ENCODE assay signal across 8 cellular contexts in genomic region chr19:14206283-14206677, GRCh38. TPM values are rescaled to one million over a fixed set of nuclear protein-coding genes. Genes with fewer than 3 reads are reported as not detected.
A peak's percentile ranks its signal among the peaks of the same experiment; 100 is the strongest.
DNase-seq lines count a peak whose midpoint lies in the region; ATAC-seq and TF ChIP-seq lines count a peak whose summit lies in the region.
"Not testable (repeated sequence)": the region's sequence is repeated elsewhere in the genome, so short reads cannot be mapped to it uniquely, and the experiment has no call there.

No MANE protein-coding gene starts in this region.

- not testable (repeated sequence) for TF ChIP-seq POLR2A in suprapubic skin (IDR thresholded peaks at IDR 0.05)

- not testable (repeated sequence) for TF ChIP-seq EP300 in suprapubic skin (IDR thresholded peaks at IDR 0.05)

- not testable (repeated sequence) for TF ChIP-seq CTCF in BE2C (IDR thresholded peaks at IDR 0.05; ENCODE audit: low read depth, low read length); HEK293 (tag by site-specific recombination; IDR thresholded peaks at IDR 0.05); Panc1 (IDR thresholded peaks at IDR 0.05); osteocyte (IDR thresholded peaks at IDR 0.05); suprapubic skin (IDR thresholded peaks at IDR 0.05)

- BruUV-seq in Panc1 (replicated peaks; lab: Mats Ljungman, UMichigan), result not testable (repeated sequence)

- peak overlapping the region; percentile 59; the same call in 1 of the 2 replicates for H3K4me3 ChIP-seq in BE2C (ENCODE audit: low read depth, low read length)
- peak overlapping the region; percentile 47 for H3K4me3 ChIP-seq in HEK293 (ENCODE audit: low read depth, low read length)
- peak overlapping the region in 1 of 2 experiments; percentile 53; a peak in 3 of 4 replicates for H3K4me3 ChIP-seq in Panc1 (ENCODE audit: low read depth in 2 of 2, low read length in 2 of 2)
- H3K4me3 ChIP-seq in ectodermal cell (ENCODE audit: insufficient read depth, low read depth, low read length), result peak overlapping the region; percentile 66
- H3K4me3 ChIP-seq in suprapubic skin, result peak overlapping the region; percentile 83

- 0% methylated on average over 65 of the region's 65 CpGs for WGBS in ectodermal cell, 2 experiments
- 0% methylated on average over 1 of the region's 65 CpGs for WGBS in suprapubic skin

- not testable (repeated sequence) for H3K36me3 ChIP-seq in BE2C; HEK293 (ENCODE audit: control insufficient read depth in 2 of 2, insufficient read depth in 1 of 2, low read length in 2 of 2); Panc1 (ENCODE audit: control insufficient read depth, insufficient read depth, low read length); ectodermal cell (ENCODE audit: control insufficient read depth, insufficient read depth, low read length); suprapubic skin

- H3K9me3 Mint-ChIP-seq in activated T-cell treated with anti-CD3 and anti-CD28 coated beads, Interleukin-2, amount 50 U/mL, for 72 hours; osteocyte (ENCODE audit: unreplicated experiment): not testable (repeated sequence)

- in situ Hi-C loops in Panc1 (cut with HindIII; ENCODE audit: low pct_unique_long_range_greater_than_20kb, low sequenced_read_pairs), result not testable (repeated sequence)

- POLR2A ChIA-PET in HEK293 (lab: Yijun Ruan, JAX), result not testable (repeated sequence)
- POLR2A ChIA-PET in Panc1 (lab: Charles Lee), result interaction anchor here (0.6 kb wide), 1 partner anchor 51 kb away, joined by 15 read pairs; no protein-coding TSS in a partner anchor

- H3K4me1 ChIP-seq in BE2C; HEK293 (ENCODE audit: control insufficient read depth, insufficient read depth, low read length); Panc1 (ENCODE audit: control insufficient read depth, insufficient read depth, low read length); ectodermal cell (ENCODE audit: control insufficient read depth, insufficient read depth, low read length): not testable (repeated sequence)
- H3K4me1 ChIP-seq in suprapubic skin, result peaks cover 42% of the 10 kb centered on the region

- peaks cover 34% of the 10 kb centered on the region for H3K4me1 Mint-ChIP-seq in activated T-cell treated with anti-CD3 and anti-CD28 coated beads, Interleukin-2, amount 50 U/mL, for 72 hours (ENCODE audit: low read depth)
- peaks cover 21% of the 10 kb centered on the region for H3K4me1 Mint-ChIP-seq in osteocyte (ENCODE audit: unreplicated experiment)

- ATAC-seq in Panc1, result peak; percentile 9
- peak; percentile 26 to 40 for ATAC-seq in activated T-cell treated with anti-CD3 and anti-CD28 coated beads, Interleukin-2, amount 50 U/mL, for 72 hours (replicated peaks in 1 of 2)

- peak overlapping the region; percentile 79; the same call in 1 of the 2 replicates for H3K27ac ChIP-seq in HEK293 (ENCODE audit: extremely low read depth, low read depth, low read length)
- not testable (repeated sequence) for H3K27ac ChIP-seq in Panc1 (ENCODE audit: low read length); ectodermal cell (ENCODE audit: insufficient read depth, low read depth, low read length, poor library complexity, severe bottlenecking); suprapubic skin

- not testable (repeated sequence) for H3K27me3 ChIP-seq in BE2C; Panc1 (ENCODE audit: control insufficient read depth, insufficient read depth, low read length); ectodermal cell (ENCODE audit: control insufficient read depth, insufficient read depth, low read length, poor library complexity, severe bottlenecking); suprapubic skin

- not testable (repeated sequence) for H3K27ac Mint-ChIP-seq in activated T-cell treated with anti-CD3 and anti-CD28 coated beads, Interleukin-2, amount 50 U/mL, for 72 hours; osteocyte (ENCODE audit: unreplicated experiment)

- intact Hi-C loops in Panc1 (cut with micrococcal nuclease; ENCODE audit: unreplicated experiment), result not testable (repeated sequence)

- DNase-seq in BE2C, result peak; percentile 42
- DNase-seq in Panc1 (ENCODE audit: low read depth, low spot score); osteocyte (ENCODE audit: extremely low spot score, unreplicated experiment); suprapubic skin (ENCODE audit: low spot score in 2 of 2): not testable (repeated sequence)
- DNase-seq in activated T-cell treated with anti-CD3 and anti-CD28 coated beads, Interleukin-2, amount 50 U/mL, for 72 hours, result peak; percentile 27 to 33
- peak; percentile 46 for DNase-seq in iPS-NIHi11 (ENCODE audit: low spot score)

- H3K36me3 Mint-ChIP-seq in activated T-cell treated with anti-CD3 and anti-CD28 coated beads, Interleukin-2, amount 50 U/mL, for 72 hours (ENCODE audit: insufficient read depth in 2 of 2); osteocyte (ENCODE audit: unreplicated experiment): not testable (repeated sequence)

- CTCF ChIA-PET in HEK293 (lab: Yijun Ruan, JAX), result not testable (repeated sequence)
- CTCF ChIA-PET in Panc1 (lab: Charles Lee), result interaction anchor here (0.6 kb wide), 1 partner anchor 186 kb away, joined by 3 read pairs; no protein-coding TSS in a partner anchor

- H3K9me3 ChIP-seq in BE2C; HEK293 (ENCODE audit: control insufficient read depth, insufficient read depth, low read depth, low read length); Panc1 (ENCODE audit: control insufficient read depth, insufficient read depth, low read depth, low read length); ectodermal cell (ENCODE audit: control insufficient read depth, low read length); suprapubic skin: not testable (repeated sequence)

- not testable (repeated sequence) for H3K4me3 Mint-ChIP-seq in activated T-cell treated with anti-CD3 and anti-CD28 coated beads, Interleukin-2, amount 50 U/mL, for 72 hours
- peak overlapping the region; percentile 76 for H3K4me3 Mint-ChIP-seq in osteocyte (ENCODE audit: unreplicated experiment)

- peaks cover 38% of the 10 kb centered on the region for H3K27me3 Mint-ChIP-seq in activated T-cell treated with anti-CD3 and anti-CD28 coated beads, Interleukin-2, amount 50 U/mL, for 72 hours (ENCODE audit: low read depth)
- not testable (repeated sequence) for H3K27me3 Mint-ChIP-seq in osteocyte (ENCODE audit: unreplicated experiment)

RNA-seq across cellular contexts. Expression of gene ADGRL1, which starts 0.3 kb away (rescaled TPM):
- 69.0 TPM for polyA plus RNA-seq in BE2C (2012; ENCODE audit: insufficient read depth, insufficient read length, low read depth)
- total RNA-seq in Panc1 (2021; ENCODE audit: unreplicated experiment) (37.7 TPM), osteocyte (43.5 and 48.6 TPM in 2 replicates), suprapubic skin (10 to 100 TPM; 22.3 to 36.4 (median 27.3) TPM)
- polyA plus RNA-seq in Panc1 (2012; ENCODE audit: insufficient read length), result 36.2 TPM
- 10 to 100 TPM; 15.0 to 21.2 TPM for total RNA-seq in activated T-cell treated with anti-CD3 and anti-CD28 coated beads, Interleukin-2, amount 50 U/mL, for 72 hours
- polyA plus RNA-seq in ectodermal cell (2013, experiment 1 of 4), result 80.2 TPM
- polyA plus RNA-seq in ectodermal cell (2013, experiment 2 of 4), result 94.8 TPM
- 68.7 TPM for polyA plus RNA-seq in ectodermal cell (2013, experiment 3 of 4)
- polyA plus RNA-seq in ectodermal cell (2013, experiment 4 of 4), result 78.3 TPM
